ENCODE assay signal across 10 cellular contexts in the genomic region with DNA sequence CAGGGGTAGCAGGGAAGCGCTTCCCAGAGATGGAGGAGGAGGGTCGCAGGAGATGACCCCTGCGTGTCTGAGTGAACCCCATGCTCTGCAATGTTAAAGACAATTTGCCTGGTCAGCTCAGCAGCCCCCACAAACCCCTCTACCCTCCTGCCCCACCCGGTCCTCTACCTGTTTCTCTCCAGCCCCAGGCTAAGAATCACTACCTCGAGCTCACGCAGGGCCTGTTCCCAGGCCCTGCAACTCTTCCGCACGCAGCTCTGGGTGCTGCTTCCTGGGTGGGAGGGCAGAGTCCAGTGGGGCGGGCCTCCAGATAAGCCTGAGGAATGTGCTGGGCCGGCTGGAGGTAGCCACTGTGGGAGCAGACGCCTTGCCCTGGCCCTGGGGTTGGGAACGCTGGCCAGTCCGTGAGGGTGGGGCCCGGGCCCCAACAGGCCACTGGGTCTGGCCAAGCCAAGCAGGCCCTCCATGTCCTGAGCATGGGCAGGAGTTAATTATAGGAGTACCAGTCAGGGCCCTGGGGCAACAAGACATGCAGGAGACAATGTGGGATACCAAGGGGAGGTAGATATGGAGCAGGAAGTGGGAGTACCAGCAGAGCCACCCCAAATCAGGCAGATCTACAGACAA. TPM values are rescaled to one million over a fixed set of nuclear protein-coding genes. Genes with fewer than 3 reads are reported as not detected.
A peak's percentile ranks its signal among the peaks of the same experiment; 100 is the strongest.
DNase-seq lines count a peak whose midpoint lies in the region; ATAC-seq, FAIRE-seq and TF ChIP-seq lines count a peak whose summit lies in the region.
"Had no signal": no experiment of that assay in that cellular context is flagged by ENCODE, and none has a peak within 500 bp of the region (broad histone marks: within the 10 kb centered on the region; RNA-seq: fewer than 3 reads in every experiment).

No MANE protein-coding gene starts in this region.

- H3K79me2 ChIP-seq in HepG2 (ENCODE audit: insufficient read depth, low read length) = peaks cover 33% of the 10 kb centered on the region

- POLR2A ChIA-PET in HEK293 (lab: Yijun Ruan, JAX) (interaction anchor here (1.3 kb wide), 1 partner anchor 18 kb away, joined by 3 read pairs; the partner anchor contains the start of gene POLR2C), HepG2 (lab: Yijun Ruan, JAX) (interaction anchor here (0.6 to 5.6 kb wide), 16 partner anchors 8 to 294 kb away, joined by 3 to 147 read pairs (median 4); partner anchors contain the start of genes CIAPIN1, COQ9, CX3CL1 and POLR2C)

- no peaks in the 10 kb centered on the region for H3K27me3 ChIP-seq in HepG2 (ENCODE audit: control insufficient read depth in 1 of 2, insufficient read depth in 2 of 2, low read length in 2 of 2)
- no peaks in the 10 kb centered on the region for H3K27me3 ChIP-seq in thoracic aorta (replicated peaks; ENCODE audit: insufficient read depth)

- TF ChIP-seq EP300 in HepG2 (IDR thresholded peaks at IDR 0.05; ENCODE audit: low read depth in 2 of 2, low read length in 2 of 2) (peak; percentile 62 to 74), HepG2 (CRISPR knock-in tag; IDR thresholded peaks at IDR 0.05; ENCODE audit: borderline replicate concordance) (peak; percentile 43; the same call in 1 of the 2 replicates)

- TF ChIP-seq CTCF in HEK293 (tag by site-specific recombination; IDR thresholded peaks at IDR 0.05) = no peak
- TF ChIP-seq CTCF in coronary artery (IDR thresholded peaks at IDR 0.05) = no peak
- TF ChIP-seq CTCF in HepG2 (CRISPR knock-in tag; IDR thresholded peaks at IDR 0.05) = peak; percentile 19; the same call in 1 of the 2 replicates
- TF ChIP-seq CTCF in thoracic aorta (IDR thresholded peaks at IDR 0.05) = no peak

- FAIRE-seq in HepG2 (lab: Jason Lieb, UNC) = no peak

- peak; percentile 44 to 65; a peak in 3 of 4 replicates for TF ChIP-seq POLR2A in HepG2 (IDR thresholded peaks at IDR 0.05; ENCODE audit: insufficient read depth in 1 of 2, low read depth in 2 of 2, low read length in 2 of 2)

- H3K9ac ChIP-seq in HepG2 (ENCODE audit: insufficient read depth, low read depth, low read length) = peak overlapping the region; percentile 68

- H3K9me3 ChIP-seq in HEK293 (ENCODE audit: control insufficient read depth, insufficient read depth, low read depth, low read length) (no peaks in the 10 kb centered on the region), HepG2 (ENCODE audit: low read length) (no peaks in the 10 kb centered on the region), thoracic aorta (no peaks in the 10 kb centered on the region)

- H3K36me3 ChIP-seq in HEK293 (ENCODE audit: control insufficient read depth in 2 of 2, insufficient read depth in 1 of 2, low read length in 2 of 2) (peaks cover 0 to 1% of the 10 kb centered on the region in 2 experiments; a peak in 1 of 3 replicates), HepG2 (replicated peaks in 1 of 2; ENCODE audit: control insufficient read depth in 1 of 2, insufficient read depth in 2 of 2, low read length in 2 of 2) (peaks cover 1 to 2% of the 10 kb centered on the region in 2 experiments; a peak in 1 of 5 replicates), thoracic aorta (peaks cover 1% of the 10 kb centered on the region)

- no TSS peak for BruUV-seq in HepG2 (replicated peaks; lab: Mats Ljungman, UMichigan)

- peak; percentile 90 for DNase-seq in coronary artery (ENCODE audit: low spot score)
- peak; percentile 88 for DNase-seq in HepG2 (ENCODE audit: low spot score)
- DNase-seq in thoracic aorta (ENCODE audit: low spot score) = no peak
- DNase-seq in effector CD4-positive, alpha-beta T cell = no peak
- DNase-seq in NCI-H748 treated with DMSO at 0.1 percent for 48 hours (lab: John Stamatoyannopoulos, UW) = no peak
- DNase-seq: activated naive CD8-positive, alpha-beta T cell treated with anti-CD3 and anti-CD28 coated beads, Interleukin-2, amount 10 ng/mL, durations not matched to agents 7 days and 5 days had no signal

- H2AFZ ChIP-seq in HepG2 (ENCODE audit: low read length) = no peak overlapping the region

- H3K4me1 ChIP-seq in HEK293 (ENCODE audit: control insufficient read depth, insufficient read depth, low read length) (no peaks in the 10 kb centered on the region), HepG2 (ENCODE audit: insufficient read depth, low read length) (peaks cover 95% of the 10 kb centered on the region), thoracic aorta (ENCODE audit: control insufficient read depth in 1 of 2, low read depth in 2 of 2) (peaks cover 23 to 70% of the 10 kb centered on the region in 2 donors)

- in situ Hi-C loops in HepG2 (cut with HindIII; ENCODE audit: extremely low pct_ligation_motif_present, low pct_unique_long_range_greater_than_20kb) = no loop called here

- peak; percentile 44; the same call in 1 of the 2 replicates for TF ChIP-seq RAD21 in HepG2 (CRISPR knock-in tag; IDR thresholded peaks at IDR 0.05)

- CTCF ChIA-PET in HEK293 (lab: Yijun Ruan, JAX) = interaction anchor here (0.6 to 3.2 kb wide), 5 partner anchors 14 to 897 kb away, joined by 3 to 16 read pairs (median 4); partner anchors contain the start of gene POLR2C
- CTCF ChIA-PET in HepG2 (lab: Yijun Ruan, JAX; ENCODE audit: low intra/inter-chr PET ratio, low total read pairs) = no interaction called here

- intact Hi-C loops in HepG2 (cut with micrococcal nuclease; ENCODE audit: unreplicated experiment) = no loop called here

- 9% methylated on average over 9 of the region's 14 CpGs for WGBS in HepG2 (ENCODE audit: low lambda C conversion rate)

- H3K4me3 ChIP-seq in HEK293 (ENCODE audit: low read depth, low read length) (no peak overlapping the region), coronary artery (peak overlapping the region; percentile 74), HepG2 (replicated peaks in 1 of 3; ENCODE audit: insufficient read depth in 1 of 3, low read depth in 2 of 3, low read length in 3 of 3) (peak overlapping the region; percentile 28 to 64 (median 52); a peak in 5 of 6 replicates), thoracic aorta (peak overlapping the region; percentile 74)

- H3K27ac ChIP-seq in HEK293 (ENCODE audit: extremely low read depth, low read depth, low read length) = no peak overlapping the region
- H3K27ac ChIP-seq in coronary artery = peak overlapping the region; percentile 64 to 90
- H3K27ac ChIP-seq in HepG2 (ENCODE audit: extremely low read length, insufficient read depth, low read length) = peak overlapping the region; percentile 79
- H3K27ac ChIP-seq in thoracic aorta = peak overlapping the region; percentile 79 to 83

- peak overlapping the region; percentile 93 for H3K4me2 ChIP-seq in HepG2 (ENCODE audit: low read depth, low read length)

- peaks cover 8% of the 10 kb centered on the region; the same call in 1 of the 2 replicates for H4K20me1 ChIP-seq in HepG2 (ENCODE audit: insufficient read depth, low read length)

- ATAC-seq in HepG2 (peak; percentile 82), thoracic aorta (ENCODE audit: insufficient number of reproducible peaks, low FRiP score, low read depth) (peak; percentile 10), HG03280 (IDR thresholded peaks at IDR 0.05; ENCODE audit: unreplicated experiment) (no peak), HG03469 (IDR thresholded peaks at IDR 0.05; ENCODE audit: unreplicated experiment) (no peak)
- ATAC-seq: natural killer cell treated with Interleukin-12 subunit alpha and Interleukin-12 subunit beta and Interleukin-15 and Interleukin-18, amount 100 ng/mL, for 72 hours had no signal

RNA-seq across cellular contexts. Expression of gene DOK4, which starts 6.1 kb away (rescaled TPM):
- total RNA-seq in HepG2 (2016; rRNA removed; fragmentation: Illumina TruSeq; extraction: Trizol) (52.7 and 55.5 TPM in 2 replicates), thoracic aorta (10 to 100 TPM; 43.2 to 70.1 TPM)
- total RNA-seq in HepG2 (2016; cell fraction: cytosol; rRNA removed; fragmentation: Illumina TruSeq; extraction: Trizol; ENCODE audit: low read depth) = 23.8 and 26.8 TPM in 2 replicates
- 51.4 and 51.5 TPM in 2 replicates for total RNA-seq in HepG2 (2016; cell fraction: insoluble cytoplasmic fraction; rRNA removed; fragmentation: Illumina TruSeq; extraction: Trizol)
- 58.5 and 70.1 TPM in 2 replicates for total RNA-seq in HepG2 (2016; cell fraction: membrane; rRNA removed; fragmentation: Illumina TruSeq; extraction: Trizol)
- total RNA-seq in HepG2 (2016; cell fraction: nucleus; rRNA removed; fragmentation: Illumina TruSeq; extraction: Trizol) = 32.8 and 34.6 TPM in 2 replicates
- 70.0 and 92.5 TPM in 2 replicates for polyA plus RNA-seq in HepG2 (2011; rRNA removed)
- polyA plus RNA-seq in HepG2 (2011; cell fraction: cytosol; rRNA removed) = 59.9 and 66.8 TPM in 2 replicates
- polyA plus RNA-seq in HepG2 (2011; cell fraction: nucleus; rRNA removed) = 136 and 138 TPM in 2 replicates
- polyA plus RNA-seq in HepG2 (2012) = 41.9 and 45.8 TPM in 2 replicates
- 31.1 and 35.0 TPM in 2 replicates for polyA plus RNA-seq in HepG2 (2016; cell fraction: cytosol; fragmentation: Illumina TruSeq; extraction: Trizol; ENCODE audit: low read depth)
- polyA plus RNA-seq in HepG2 (2016; cell fraction: insoluble cytoplasmic fraction; fragmentation: Illumina TruSeq; extraction: Trizol; ENCODE audit: low read depth) = 59.2 and 63.5 TPM in 2 replicates
- 57.7 and 60.6 TPM in 2 replicates for polyA plus RNA-seq in HepG2 (2016; cell fraction: membrane; fragmentation: Illumina TruSeq; extraction: Trizol; ENCODE audit: low read depth)
- polyA plus RNA-seq in HepG2 (2016; cell fraction: nucleus; fragmentation: Illumina TruSeq; extraction: Trizol; ENCODE audit: insufficient read depth, low read depth) = 72.2 and 73.9 TPM in 2 replicates
- 45.3 and 104 TPM in 2 replicates for polyA minus RNA-seq in HepG2 (2011; rRNA and poly(A)+ RNA removed; ENCODE audit: low replicate concordance)
- 28.8 and 30.7 TPM in 2 replicates for polyA minus RNA-seq in HepG2 (2011; cell fraction: cytosol; rRNA and poly(A)+ RNA removed)
- polyA minus RNA-seq in HepG2 (2011; cell fraction: nucleus; rRNA and poly(A)+ RNA removed) = 20.1 and 26.6 TPM in 2 replicates

RNA-seq across cellular contexts. Expression of gene POLR2C, which starts 17.8 kb away (rescaled TPM):
- total RNA-seq in HepG2 (2016; rRNA removed; fragmentation: Illumina TruSeq; extraction: Trizol) (104 and 146 TPM in 2 replicates), thoracic aorta (100 to 1,000 TPM; 110 to 130 TPM)
- 18.6 and 24.2 TPM in 2 replicates for total RNA-seq in HepG2 (2016; cell fraction: cytosol; rRNA removed; fragmentation: Illumina TruSeq; extraction: Trizol; ENCODE audit: low read depth)
- total RNA-seq in HepG2 (2016; cell fraction: insoluble cytoplasmic fraction; rRNA removed; fragmentation: Illumina TruSeq; extraction: Trizol) = 103 and 154 TPM in 2 replicates
- 49.1 and 55.4 TPM in 2 replicates for total RNA-seq in HepG2 (2016; cell fraction: membrane; rRNA removed; fragmentation: Illumina TruSeq; extraction: Trizol)
- total RNA-seq in HepG2 (2016; cell fraction: nucleus; rRNA removed; fragmentation: Illumina TruSeq; extraction: Trizol) = 54.3 and 64.6 TPM in 2 replicates
- 199 and 216 TPM in 2 replicates for polyA plus RNA-seq in HepG2 (2011; rRNA removed)
- polyA plus RNA-seq in HepG2 (2011; cell fraction: cytosol; rRNA removed) = 226 and 249 TPM in 2 replicates
- polyA plus RNA-seq in HepG2 (2011; cell fraction: nucleus; rRNA removed) = 143 and 144 TPM in 2 replicates
- 72.5 and 84.4 TPM in 2 replicates for polyA plus RNA-seq in HepG2 (2012)
- 18.7 and 20.9 TPM in 2 replicates for polyA plus RNA-seq in HepG2 (2016; cell fraction: cytosol; fragmentation: Illumina TruSeq; extraction: Trizol; ENCODE audit: low read depth)
- 169 and 175 TPM in 2 replicates for polyA plus RNA-seq in HepG2 (2016; cell fraction: insoluble cytoplasmic fraction; fragmentation: Illumina TruSeq; extraction: Trizol; ENCODE audit: low read depth)
- polyA plus RNA-seq in HepG2 (2016; cell fraction: membrane; fragmentation: Illumina TruSeq; extraction: Trizol; ENCODE audit: low read depth) = 41.6 and 42.2 TPM in 2 replicates
- polyA plus RNA-seq in HepG2 (2016; cell fraction: nucleus; fragmentation: Illumina TruSeq; extraction: Trizol; ENCODE audit: insufficient read depth, low read depth) = 94.8 and 102 TPM in 2 replicates
- 302 and 354 TPM in 2 replicates for polyA minus RNA-seq in HepG2 (2011; rRNA and poly(A)+ RNA removed; ENCODE audit: low replicate concordance)
- 134 and 135 TPM in 2 replicates for polyA minus RNA-seq in HepG2 (2011; cell fraction: cytosol; rRNA and poly(A)+ RNA removed)
- polyA minus RNA-seq in HepG2 (2011; cell fraction: nucleus; rRNA and poly(A)+ RNA removed) = 124 and 139 TPM in 2 replicates

RNA-seq across cellular contexts. Expression of gene COQ9, which starts 33.0 kb away (rescaled TPM):
- 57.5 and 62.0 TPM in 2 replicates for total RNA-seq in HepG2 (2016; rRNA removed; fragmentation: Illumina TruSeq; extraction: Trizol)
- 12.2 and 13.5 TPM in 2 replicates for total RNA-seq in HepG2 (2016; cell fraction: cytosol; rRNA removed; fragmentation: Illumina TruSeq; extraction: Trizol; ENCODE audit: low read depth)
- total RNA-seq in HepG2 (2016; cell fraction: insoluble cytoplasmic fraction; rRNA removed; fragmentation: Illumina TruSeq; extraction: Trizol) = 57.7 and 61.8 TPM in 2 replicates
- total RNA-seq in HepG2 (2016; cell fraction: membrane; rRNA removed; fragmentation: Illumina TruSeq; extraction: Trizol) = 29.6 and 29.7 TPM in 2 replicates
- 48.3 and 49.8 TPM in 2 replicates for total RNA-seq in HepG2 (2016; cell fraction: nucleus; rRNA removed; fragmentation: Illumina TruSeq; extraction: Trizol)
- 104 and 108 TPM in 2 replicates for polyA plus RNA-seq in HepG2 (2011; rRNA removed)
- 77.6 and 88.3 TPM in 2 replicates for polyA plus RNA-seq in HepG2 (2011; cell fraction: cytosol; rRNA removed)
- 174 and 196 TPM in 2 replicates for polyA plus RNA-seq in HepG2 (2011; cell fraction: nucleus; rRNA removed)
- 35.1 and 40.7 TPM in 2 replicates for polyA plus RNA-seq in HepG2 (2012)
- 7.1 and 7.4 TPM in 2 replicates for polyA plus RNA-seq in HepG2 (2016; cell fraction: cytosol; fragmentation: Illumina TruSeq; extraction: Trizol; ENCODE audit: low read depth)
- polyA plus RNA-seq in HepG2 (2016; cell fraction: insoluble cytoplasmic fraction; fragmentation: Illumina TruSeq; extraction: Trizol; ENCODE audit: low read depth) = 56.0 and 60.7 TPM in 2 replicates
- 17.9 and 18.7 TPM in 2 replicates for polyA plus RNA-seq in HepG2 (2016; cell fraction: membrane; fragmentation: Illumina TruSeq; extraction: Trizol; ENCODE audit: low read depth)
- polyA plus RNA-seq in HepG2 (2016; cell fraction: nucleus; fragmentation: Illumina TruSeq; extraction: Trizol; ENCODE audit: insufficient read depth, low read depth) = 89.6 and 91.0 TPM in 2 replicates
- polyA minus RNA-seq in HepG2 (2011; rRNA and poly(A)+ RNA removed; ENCODE audit: low replicate concordance) = 78.3 and 147 TPM in 2 replicates
- polyA minus RNA-seq in HepG2 (2011; cell fraction: cytosol; rRNA and poly(A)+ RNA removed) = 25.2 and 27.3 TPM in 2 replicates
- polyA minus RNA-seq in HepG2 (2011; cell fraction: nucleus; rRNA and poly(A)+ RNA removed) = 48.0 and 60.5 TPM in 2 replicates
- 10 to 100 TPM; 29.5 to 33.5 TPM for total RNA-seq in thoracic aorta

RNA-seq across cellular contexts. Expression of gene CIAPIN1, which starts 33.1 kb away (rescaled TPM):
- 89.7 and 113 TPM in 2 replicates for total RNA-seq in HepG2 (2016; rRNA removed; fragmentation: Illumina TruSeq; extraction: Trizol)
- total RNA-seq in HepG2 (2016; cell fraction: cytosol; rRNA removed; fragmentation: Illumina TruSeq; extraction: Trizol; ENCODE audit: low read depth) = 19.4 and 23.1 TPM in 2 replicates
- 88.9 and 116 TPM in 2 replicates for total RNA-seq in HepG2 (2016; cell fraction: insoluble cytoplasmic fraction; rRNA removed; fragmentation: Illumina TruSeq; extraction: Trizol)
- 31.7 and 33.1 TPM in 2 replicates for total RNA-seq in HepG2 (2016; cell fraction: membrane; rRNA removed; fragmentation: Illumina TruSeq; extraction: Trizol)
- 39.3 and 39.9 TPM in 2 replicates for total RNA-seq in HepG2 (2016; cell fraction: nucleus; rRNA removed; fragmentation: Illumina TruSeq; extraction: Trizol)
- 62.4 and 69.3 TPM in 2 replicates for polyA plus RNA-seq in HepG2 (2011; rRNA removed)
- 56.5 and 68.4 TPM in 2 replicates for polyA plus RNA-seq in HepG2 (2011; cell fraction: cytosol; rRNA removed)
- 23.6 and 32.7 TPM in 2 replicates for polyA plus RNA-seq in HepG2 (2011; cell fraction: nucleus; rRNA removed)
- 47.4 and 50.8 TPM in 2 replicates for polyA plus RNA-seq in HepG2 (2012)
- 10.3 and 11.8 TPM in 2 replicates for polyA plus RNA-seq in HepG2 (2016; cell fraction: cytosol; fragmentation: Illumina TruSeq; extraction: Trizol; ENCODE audit: low read depth)
- polyA plus RNA-seq in HepG2 (2016; cell fraction: insoluble cytoplasmic fraction; fragmentation: Illumina TruSeq; extraction: Trizol; ENCODE audit: low read depth) = 109 and 116 TPM in 2 replicates
- 17.0 and 17.1 TPM in 2 replicates for polyA plus RNA-seq in HepG2 (2016; cell fraction: membrane; fragmentation: Illumina TruSeq; extraction: Trizol; ENCODE audit: low read depth)
- polyA plus RNA-seq in HepG2 (2016; cell fraction: nucleus; fragmentation: Illumina TruSeq; extraction: Trizol; ENCODE audit: insufficient read depth, low read depth) = 67.4 and 77.6 TPM in 2 replicates
- polyA minus RNA-seq in HepG2 (2011; rRNA and poly(A)+ RNA removed; ENCODE audit: low replicate concordance) = 47.0 and 64.1 TPM in 2 replicates
- polyA minus RNA-seq in HepG2 (2011; cell fraction: cytosol; rRNA and poly(A)+ RNA removed) = 25.8 and 25.9 TPM in 2 replicates
- polyA minus RNA-seq in HepG2 (2011; cell fraction: nucleus; rRNA and poly(A)+ RNA removed) = 23.2 and 35.6 TPM in 2 replicates
- total RNA-seq in thoracic aorta = 10 to 100 TPM; 18.1 to 25.0 TPM

RNA-seq across cellular contexts. Expression of gene CCDC102A, which starts 56.1 kb away (rescaled TPM):
- 0.91 and 2.1 TPM in 2 replicates for total RNA-seq in HepG2 (2016; rRNA removed; fragmentation: Illumina TruSeq; extraction: Trizol)
- total RNA-seq in HepG2 (2016; cell fraction: cytosol; rRNA removed; fragmentation: Illumina TruSeq; extraction: Trizol; ENCODE audit: low read depth) = 0.71 TPM in 2 replicates
- total RNA-seq in HepG2 (2016; cell fraction: insoluble cytoplasmic fraction; rRNA removed; fragmentation: Illumina TruSeq; extraction: Trizol) = 1.1 and 2.8 TPM in 2 replicates
- total RNA-seq in HepG2 (2016; cell fraction: membrane; rRNA removed; fragmentation: Illumina TruSeq; extraction: Trizol) = 1.1 and 1.3 TPM in 2 replicates
- 0.41 and 1.0 TPM in 2 replicates for total RNA-seq in HepG2 (2016; cell fraction: nucleus; rRNA removed; fragmentation: Illumina TruSeq; extraction: Trizol)
- polyA plus RNA-seq in HepG2 (2011; rRNA removed) = 2.7 and 2.8 TPM in 2 replicates
- polyA plus RNA-seq in HepG2 (2011; cell fraction: cytosol; rRNA removed) = 2.3 and 3.2 TPM in 2 replicates
- 2.6 and 2.8 TPM in 2 replicates for polyA plus RNA-seq in HepG2 (2011; cell fraction: nucleus; rRNA removed)
- 0.34 and 1.0 TPM in 2 replicates for polyA plus RNA-seq in HepG2 (2012)
- polyA plus RNA-seq in HepG2 (2016; cell fraction: cytosol; fragmentation: Illumina TruSeq; extraction: Trizol; ENCODE audit: low read depth) = 0.34 and 0.49 TPM in 2 replicates
- 1.2 TPM in 2 replicates for polyA plus RNA-seq in HepG2 (2016; cell fraction: insoluble cytoplasmic fraction; fragmentation: Illumina TruSeq; extraction: Trizol; ENCODE audit: low read depth)
- polyA plus RNA-seq in HepG2 (2016; cell fraction: membrane; fragmentation: Illumina TruSeq; extraction: Trizol; ENCODE audit: low read depth) = 0.51 and 0.64 TPM in 2 replicates
- polyA plus RNA-seq in HepG2 (2016; cell fraction: nucleus; fragmentation: Illumina TruSeq; extraction: Trizol; ENCODE audit: insufficient read depth, low read depth) = 1.7 and 2.5 TPM in 2 replicates
- polyA minus RNA-seq in HepG2 (2011; rRNA and poly(A)+ RNA removed; ENCODE audit: low replicate concordance) = 2.1 and 2.5 TPM in 2 replicates
- 0.69 and 1.1 TPM in 2 replicates for polyA minus RNA-seq in HepG2 (2011; cell fraction: cytosol; rRNA and poly(A)+ RNA removed)
- polyA minus RNA-seq in HepG2 (2011; cell fraction: nucleus; rRNA and poly(A)+ RNA removed) = 0.87 and 1.0 TPM in 2 replicates
- total RNA-seq in thoracic aorta = 10 to 100 TPM; 26.4 to 43.2 TPM

Comparison
In these comparisons a context has a peak if more than half of its experiments do, and no peak if none do; other contexts are left out.
1. DNase-seq: peak in coronary artery (single experiment) and HepG2 (single experiment); none in thoracic aorta (single experiment), effector CD4-positive, alpha-beta T cell (single experiment) and NCI-H748 treated with DMSO at 0.1 percent for 48 hours (single experiment).
2. ATAC-seq: peak in HepG2 (single experiment) and thoracic aorta (single experiment); none in HG03280 (single experiment) and HG03469 (single experiment).
3. Of the 63 proteins assayed by ChIP-seq in both HepG2 and HEK293: peak only in HepG2: ATF2, CTCF, PATZ1, REPIN1, YY1, ZBTB20 and 12 more; only in HEK293: none; in both: ZNF335; in neither: 43; mixed calls (peak in some experiments, not most) for 1.